Comparison of ENCODE assay signal across 21 cellular contexts in the genomic region with DNA sequence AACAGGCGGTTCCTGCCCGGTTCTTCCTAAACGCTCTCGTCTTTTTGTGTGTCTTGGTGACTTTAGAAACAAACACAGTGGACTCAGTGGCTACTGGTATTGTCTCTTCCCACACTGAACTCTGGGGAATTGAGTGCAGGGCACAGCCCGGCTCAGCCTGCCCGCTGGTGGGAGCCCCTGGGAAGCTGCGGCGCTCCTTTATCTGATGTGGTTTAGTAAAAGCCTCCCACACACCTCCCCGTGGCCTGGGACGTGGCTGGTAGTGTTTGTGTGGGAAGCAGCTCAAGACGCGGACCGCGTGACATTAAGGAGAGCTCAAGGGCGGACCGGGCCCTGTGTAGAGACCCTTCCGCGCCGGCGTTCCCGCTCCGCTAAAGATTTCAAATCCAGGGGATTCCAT. TPM values are rescaled to one million over a fixed set of nuclear protein-coding genes. Genes with fewer than 3 reads are reported as not detected.
DNase-seq lines count a peak whose midpoint lies in the region; ATAC-seq and TF ChIP-seq lines count a peak whose summit lies in the region.
"Had no signal": no experiment of that assay in that cellular context is flagged by ENCODE, and none has a peak within 500 bp of the region (broad histone marks: within the 10 kb centered on the region; RNA-seq: fewer than 3 reads in every experiment).

No MANE protein-coding gene starts in this region.

- DNase-seq in UCSD-AML1 (lab: John Stamatoyannopoulos, UW; ENCODE audit: unreplicated experiment) = peak; percentile 53
- no peak for DNase-seq in substantia nigra (lab: John Stamatoyannopoulos, UW)
- no peak for DNase-seq in neural progenitor cell (ENCODE audit: low spot score)
- DNase-seq: CD4-positive, alpha-beta memory T cell; DND-41; IMR-90; Kasumi-1; NCI-H1105 treated with DMSO at 0.1 percent for 48 hours; NCI-H187; NCI-H345; NCI-H526 treated with DMSO at 0.1 percent for 48 hours had no signal

- no peaks in the 10 kb centered on the region for H3K27me3 ChIP-seq in neural progenitor cell

- peaks cover 0 to 14% of the 10 kb centered on the region in 2 experiments; a peak in 1 of 3 replicates for H3K36me3 ChIP-seq in HEK293 (ENCODE audit: control insufficient read depth in 2 of 2, insufficient read depth in 1 of 2, low read length in 2 of 2)
- no peaks in the 10 kb centered on the region for H3K36me3 ChIP-seq in neural progenitor cell
- H3K36me3 ChIP-seq: HAP-1 had no signal

- peaks cover 4% of the 10 kb centered on the region for H3K36me3 Mint-ChIP-seq in neural progenitor cell
- H3K36me3 Mint-ChIP-seq in activated T-helper 17 cell treated with anti-CD3 and anti-CD28 coated beads, Interleukin-2, amount 50 U/mL, for 72 hours (ENCODE audit: low read depth) = no peaks in the 10 kb centered on the region
- H3K36me3 Mint-ChIP-seq: CD4-positive, alpha-beta memory T cell had no signal

- H3K9me3 ChIP-seq in HEK293 (ENCODE audit: control insufficient read depth, insufficient read depth, low read depth, low read length) = no peaks in the 10 kb centered on the region
- no peaks in the 10 kb centered on the region for H3K9me3 ChIP-seq in neural progenitor cell (ENCODE audit: low read depth)
- H3K9me3 ChIP-seq: HAP-1 had no signal

- peaks cover 14% of the 10 kb centered on the region for H3K4me1 Mint-ChIP-seq in neural progenitor cell
- H3K4me1 Mint-ChIP-seq in activated T-helper 17 cell treated with anti-CD3 and anti-CD28 coated beads, Interleukin-2, amount 50 U/mL, for 72 hours = no peaks in the 10 kb centered on the region
- H3K4me1 Mint-ChIP-seq: B cell had no signal

- no peak for TF ChIP-seq CTCF in HEK293 (tag by site-specific recombination; IDR thresholded peaks at IDR 0.05)
- no peak for TF ChIP-seq CTCF in neural progenitor cell (IDR thresholded peaks at IDR 0.05)

- no peak overlapping the region for H2AFZ ChIP-seq in neural progenitor cell (replicated peaks)

- H3K27me3 Mint-ChIP-seq in neural progenitor cell (ENCODE audit: insufficient read depth, low read depth) = peaks cover 4% of the 10 kb centered on the region
- H3K27me3 Mint-ChIP-seq in activated T-helper 17 cell treated with anti-CD3 and anti-CD28 coated beads, Interleukin-2, amount 50 U/mL, for 72 hours = no peaks in the 10 kb centered on the region
- H3K27me3 Mint-ChIP-seq: B cell; CD4-positive, alpha-beta memory T cell had no signal

- no peak overlapping the region for H3K4me3 Mint-ChIP-seq in neural progenitor cell
- no peak overlapping the region for H3K4me3 Mint-ChIP-seq in activated T-helper 17 cell treated with anti-CD3 and anti-CD28 coated beads, Interleukin-2, amount 50 U/mL, for 72 hours
- H3K4me3 Mint-ChIP-seq: B cell; CD4-positive, alpha-beta memory T cell had no signal

- H3K4me3 ChIP-seq in HEK293 (ENCODE audit: low read depth, low read length) = no peak overlapping the region
- H3K4me3 ChIP-seq in neural progenitor cell = no peak overlapping the region
- H3K4me3 ChIP-seq: HAP-1 had no signal

- no peak overlapping the region for H3K4me2 ChIP-seq in neural progenitor cell

- peaks cover 4% of the 10 kb centered on the region for H3F3A ChIP-seq in neural progenitor cell (ENCODE audit: low read depth)

- H3K9ac ChIP-seq in neural progenitor cell = no peak overlapping the region

- H3K4me1 ChIP-seq in HEK293 (ENCODE audit: control insufficient read depth, insufficient read depth, low read length) (no peaks in the 10 kb centered on the region), neural progenitor cell (peaks cover 7% of the 10 kb centered on the region)
- H3K4me1 ChIP-seq: HAP-1 had no signal

- H4K20me1 ChIP-seq in neural progenitor cell (ENCODE audit: low read depth) = peaks cover 4% of the 10 kb centered on the region

- 0 out of 2 replicates have a peak overlapping the region, but pooled peaks have one; percentile 7 for H3K27ac ChIP-seq in HEK293 (ENCODE audit: extremely low read depth, low read depth, low read length)
- H3K27ac ChIP-seq in cingulate gyrus (ENCODE audit: low read depth, low read length) = peak overlapping the region; percentile 69
- H3K27ac ChIP-seq in substantia nigra (ENCODE audit: low read depth, low read length, poor library complexity, severe bottlenecking) = peak overlapping the region; percentile 53
- H3K27ac ChIP-seq in neural progenitor cell = no peak overlapping the region

- H3K79me2 ChIP-seq in neural progenitor cell (ENCODE audit: low read depth) = no peaks in the 10 kb centered on the region

- POLR2A ChIA-PET in HEK293 (lab: Yijun Ruan, JAX) = no interaction called here

- H3K27ac Mint-ChIP-seq in neural progenitor cell = no peak overlapping the region
- H3K27ac Mint-ChIP-seq in activated T-helper 17 cell treated with anti-CD3 and anti-CD28 coated beads, Interleukin-2, amount 50 U/mL, for 72 hours = no peak overlapping the region
- H3K27ac Mint-ChIP-seq: B cell had no signal

- CTCF ChIA-PET in HEK293 (lab: Yijun Ruan, JAX) = interaction anchor here (0.7 kb wide), 1 partner anchor 12 kb away, joined by 5 read pairs; no protein-coding TSS in a partner anchor

- ATAC-seq in HG02970 (IDR thresholded peaks at IDR 0.05; ENCODE audit: low FRiP score, unreplicated experiment) (no peak), HG03159 (IDR thresholded peaks at IDR 0.05; ENCODE audit: unreplicated experiment) (no peak)
- ATAC-seq in activated T-helper 17 cell treated with anti-CD3 and anti-CD28 coated beads, Interleukin-2, amount 50 U/mL, for 72 hours (replicated peaks) = no peak

- no peaks in the 10 kb centered on the region for H3K9me3 Mint-ChIP-seq in neural progenitor cell
- no peaks in the 10 kb centered on the region for H3K9me3 Mint-ChIP-seq in activated T-helper 17 cell treated with anti-CD3 and anti-CD28 coated beads, Interleukin-2, amount 50 U/mL, for 72 hours
- H3K9me3 Mint-ChIP-seq: CD4-positive, alpha-beta memory T cell had no signal

TF ChIP-seq in HEK293, 187 proteins besides CTCF, POLR2A, EP300 and RAD21:
- TF ChIP-seq HOXD13 (CRISPR knock-in tag; IDR thresholded peaks at IDR 0.05; ENCODE audit: borderline replicate concordance) (no peak), ZFHX2 (tag by site-specific recombination; conservative IDR thresholded peaks at IDR 0.05) (peak; percentile 65), ZIC2 (tag by site-specific recombination; IDR thresholded peaks at IDR 0.05) (no peak), ZNF341 (tag by site-specific recombination; IDR thresholded peaks at IDR 0.05; ENCODE audit: low read depth) (0 out of 2 replicates have a peak, but pooled peaks have one; percentile 9), EGR2 (tag by site-specific recombination; IDR thresholded peaks at IDR 0.05; ENCODE audit: low read depth) (peak; percentile 59; the same call in 1 of the 2 replicates), ZNF404 (tag by site-specific recombination; IDR thresholded peaks at IDR 0.05) (no peak)
- TF ChIP-seq, protein P1, sequence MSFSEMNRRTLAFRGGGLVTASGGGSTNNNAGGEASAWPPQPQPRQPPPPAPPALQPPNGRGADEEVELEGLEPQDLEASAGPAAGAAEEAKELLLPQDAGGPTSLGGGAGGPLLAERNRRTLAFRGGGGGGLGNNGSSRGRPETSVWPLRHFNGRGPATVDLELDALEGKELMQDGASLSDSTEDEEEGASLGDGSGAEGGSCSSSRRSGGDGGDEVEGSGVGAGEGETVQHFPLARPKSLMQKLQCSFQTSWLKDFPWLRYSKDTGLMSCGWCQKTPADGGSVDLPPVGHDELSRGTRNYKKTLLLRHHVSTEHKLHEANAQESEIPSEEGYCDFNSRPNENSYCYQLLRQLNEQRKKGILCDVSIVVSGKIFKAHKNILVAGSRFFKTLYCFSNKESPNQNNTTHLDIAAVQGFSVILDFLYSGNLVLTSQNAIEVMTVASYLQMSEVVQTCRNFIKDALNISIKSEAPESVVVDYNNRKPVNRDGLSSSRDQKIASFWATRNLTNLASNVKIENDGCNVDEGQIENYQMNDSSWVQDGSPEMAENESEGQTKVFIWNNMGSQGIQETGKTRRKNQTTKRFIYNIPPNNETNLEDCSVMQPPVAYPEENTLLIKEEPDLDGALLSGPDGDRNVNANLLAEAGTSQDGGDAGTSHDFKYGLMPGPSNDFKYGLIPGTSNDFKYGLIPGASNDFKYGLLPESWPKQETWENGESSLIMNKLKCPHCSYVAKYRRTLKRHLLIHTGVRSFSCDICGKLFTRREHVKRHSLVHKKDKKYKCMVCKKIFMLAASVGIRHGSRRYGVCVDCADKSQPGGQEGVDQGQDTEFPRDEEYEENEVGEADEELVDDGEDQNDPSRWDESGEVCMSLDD (tag by site-specific recombination; IDR thresholded peaks at IDR 0.05) = no peak
TF ChIP-seq in HEK293: peak in this region for 3.

RNA-seq across cellular contexts. Expression of gene PVALEF, which starts 55.4 kb away (rescaled TPM):
- not detected in 2 replicates for total RNA-seq in neural progenitor cell (ENCODE audit: low replicate concordance)
- not detected for total RNA-seq in activated T-helper 17 cell treated with anti-CD3 and anti-CD28 coated beads, Interleukin-2, amount 50 U/mL, for 72 hours
- total RNA-seq: B cell; CD4-positive, alpha-beta memory T cell; HT1080; IMR-90; OCI-LY7; RPMI7951 had no signal

RNA-seq across cellular contexts. Expression of gene AATK, which starts 56.1 kb away (rescaled TPM):
- 0.32 and 4.4 TPM in 2 replicates for total RNA-seq in neural progenitor cell (ENCODE audit: low replicate concordance)
- total RNA-seq in activated T-helper 17 cell treated with anti-CD3 and anti-CD28 coated beads, Interleukin-2, amount 50 U/mL, for 72 hours = 1 to 10 TPM; 1.2 to 2.4 TPM
- total RNA-seq: RPMI7951 had no signal
